Comparison of ENCODE assay signal across 1 cellular context in genomic region chr17:43907425-43907981, GRCh38.
TF ChIP-seq lines count a peak whose summit lies in the region.

Gene MPP2, minus strand, starts transcription at chr17:43907536. Its CDS starts 3,076 bp downstream, at chr17:43904460.

TF ChIP-seq in SK-N-SH, 30 proteins besides CTCF, POLR2A, EP300 and RAD21 (continued from another document):
- TF ChIP-seq REST (IDR thresholded peaks at IDR 0.05; ENCODE audit: low read depth, low read length) (no peak), TCF12 (IDR thresholded peaks at IDR 0.05) (no peak), PBX3 (IDR thresholded peaks at IDR 0.05) (peak; percentile 51; the same call in 1 of the 2 replicates), SMC3 (IDR thresholded peaks at IDR 0.05; ENCODE audit: low read depth, low read length) (no peak), POLR2AphosphoS5 (IDR thresholded peaks at IDR 0.05; ENCODE audit: low read depth, low read length) (no peak), CHD2 (IDR thresholded peaks at IDR 0.05; ENCODE audit: low read length, partially characterized antibody) (no peak), RFX5 (IDR thresholded peaks at IDR 0.05; ENCODE audit: low read length) (no peak), IRF3 (IDR thresholded peaks at IDR 0.05; ENCODE audit: low read depth, low read length) (no peak), JUND (IDR thresholded peaks at IDR 0.05) (no peak), ZBTB33 (IDR thresholded peaks at IDR 0.05; ENCODE audit: borderline replicate concordance, low read depth) (no peak)
